15 cellular contexts compared by ENCODE assay signal in genomic region chr4:4775493-4776004, GRCh38.
"Had no signal": no experiment of that assay in that cellular context is flagged by ENCODE, and none has a peak within 500 bp of the region (broad histone marks: within the 10 kb centered on the region; RNA-seq: fewer than 3 reads in every experiment).

No MANE protein-coding gene starts in this region.

- H3K9ac ChIP-seq: parathyroid adenoma had no signal

- H3K9me3 ChIP-seq: lower lobe of right lung, prostate gland, sigmoid colon had no signal

- H3K36me3 ChIP-seq: lower lobe of right lung, prostate gland, sigmoid colon had no signal

- DNase-seq: effector CD4-positive, alpha-beta T cell; foreskin melanocyte; hypothalamus; kidney glomerular epithelial cell; lower lobe of right lung; midbrain; sigmoid colon; small intestine; stimulated activated CD4-positive, alpha-beta T cell treated with anti-CD3 and anti-CD28 coated beads, Interleukin-12 subunit alpha, Interleukin-12 subunit beta, amount 100 ng/mL, for 4 hours; stimulated activated naive CD4-positive, alpha-beta T cell treated with Interleukin-2 at 50 U/mL for 16 hours had no signal

- ATAC-seq: left lobe of liver; lower lobe of right lung; natural killer cell treated with Interleukin-12 subunit alpha and Interleukin-12 subunit beta and Interleukin-15 and Interleukin-18, amount 100 ng/mL, for 72 hours had no signal

- H3K4me1 ChIP-seq: lower lobe of right lung, prostate gland, sigmoid colon had no signal

- H3K27ac ChIP-seq: coronary artery, lower lobe of right lung, parathyroid adenoma, prostate gland, sigmoid colon had no signal

- H3K4me3 ChIP-seq: coronary artery, lower lobe of right lung, prostate gland, sigmoid colon had no signal

- H3K79me2 ChIP-seq: parathyroid adenoma had no signal

- H2AFZ ChIP-seq: parathyroid adenoma had no signal
